ENCODE assay signal across 11 cellular contexts in genomic region chr4:80322716-80323115, GRCh38. TPM values are rescaled to one million over a fixed set of nuclear protein-coding genes. Genes with fewer than 3 reads are reported as not detected.
A peak's percentile ranks its signal among the peaks of the same experiment; 100 is the strongest.
DNase-seq lines count a peak whose midpoint lies in the region; ATAC-seq, FAIRE-seq and TF ChIP-seq lines count a peak whose summit lies in the region.
"Had no signal": no experiment of that assay in that cellular context is flagged by ENCODE, and none has a peak within 500 bp of the region (broad histone marks: within the 10 kb centered on the region; RNA-seq: fewer than 3 reads in every experiment).

No MANE protein-coding gene starts in this region.

- peak; percentile 89 for FAIRE-seq in keratinocyte (lab: Jason Lieb, UNC)

- H2AFZ ChIP-seq in Loucy (ENCODE audit: low read length) (no peak overlapping the region), keratinocyte (ENCODE audit: control insufficient read depth, low read length) (no peak overlapping the region)

- H3K4me1 ChIP-seq in Loucy (ENCODE audit: insufficient read depth, low read length, poor library complexity, severe bottlenecking) (no peaks in the 10 kb centered on the region), adipocyte (ENCODE audit: control insufficient read depth, insufficient read depth, low read length) (no peaks in the 10 kb centered on the region), keratinocyte (ENCODE audit: control insufficient read depth, extremely low read depth, insufficient read depth, low read length) (peaks cover 4% of the 10 kb centered on the region)

- H3K36me3 ChIP-seq in Loucy (ENCODE audit: insufficient read depth, low read length) (no peaks in the 10 kb centered on the region), adipocyte (ENCODE audit: control insufficient read depth, insufficient read depth, low read length, severe bottlenecking) (no peaks in the 10 kb centered on the region), keratinocyte (ENCODE audit: control insufficient read depth in 2 of 2, extremely low read depth in 1 of 2, insufficient read depth in 2 of 2, low read length in 2 of 2) (no peaks in the 10 kb centered on the region)

- H3K27ac ChIP-seq in keratinocyte (ENCODE audit: control insufficient read depth, insufficient read depth, low read length): no peak overlapping the region

- dilution Hi-C loops in keratinocyte (cut with MboI; ENCODE audit: extremely low pct_ligation_motif_present, low sequenced_read_pairs): no loop called here

- no peaks in the 10 kb centered on the region for H3K9me2 ChIP-seq in Loucy (replicated peaks; ENCODE audit: low read depth, low read length)

- H4K20me1 ChIP-seq in Loucy (ENCODE audit: insufficient read depth, low read length, poor library complexity, severe bottlenecking) (no peaks in the 10 kb centered on the region), keratinocyte (ENCODE audit: control insufficient read depth, extremely low read depth, insufficient read depth, low read length) (no peaks in the 10 kb centered on the region)

- intact Hi-C loops in left colon (cut with DNase I, micrococcal nuclease): no loop called here

- H3K4me2 ChIP-seq in Loucy (ENCODE audit: low read depth, low read length, poor library complexity, severe bottlenecking): no peak overlapping the region
- H3K4me2 ChIP-seq in keratinocyte (ENCODE audit: control insufficient read depth, extremely low read depth, insufficient read depth, low read depth, low read length): no peak overlapping the region

- TF ChIP-seq CTCF in Loucy (conservative IDR thresholded peaks at IDR 0.05; ENCODE audit: low read length) (peak; percentile 61), keratinocyte (optimal IDR thresholded peaks at IDR 0.05 in 1 of 3, IDR thresholded peaks at IDR 0.05 in 1 of 3, conservative IDR thresholded peaks at IDR 0.05 in 1 of 3; ENCODE audit: extremely low read depth in 1 of 3, insufficient read depth in 2 of 3, low read length in 3 of 3) (peak; percentile 50 to 66 (median 57))

- H3K27me3 ChIP-seq in Loucy (ENCODE audit: insufficient read depth, low read length, poor library complexity, severe bottlenecking) (no peaks in the 10 kb centered on the region), adipocyte (replicated peaks; ENCODE audit: control insufficient read depth, insufficient read depth, low read length) (no peaks in the 10 kb centered on the region), keratinocyte (ENCODE audit: control insufficient read depth, extremely low read depth, insufficient read depth, low read length) (no peaks in the 10 kb centered on the region)

- H3K9me3 ChIP-seq in Loucy (ENCODE audit: insufficient read depth, low read depth, low read length) (no peaks in the 10 kb centered on the region), adipocyte (ENCODE audit: control insufficient read depth, low read length) (no peaks in the 10 kb centered on the region), keratinocyte (ENCODE audit: control insufficient read depth, low read depth, low read length) (no peaks in the 10 kb centered on the region)

- DNase-seq in ELR (ENCODE audit: low read depth) (peak; percentile 70), adipocyte (ENCODE audit: low read depth) (peak; percentile 67), keratinocyte (ENCODE audit: low read depth, low spot score) (no peak), T-helper 9 cell (no peak), left colon (no peak)
- DNase-seq: left cardiac atrium, NCI-H2029 treated with DMSO at 0.1 percent for 48 hours had no signal

- ATAC-seq in GM21526 (IDR thresholded peaks at IDR 0.05; ENCODE audit: low FRiP score, unreplicated experiment): no peak
- ATAC-seq in GM18520 (IDR thresholded peaks at IDR 0.05; ENCODE audit: unreplicated experiment): no peak
- no peak for ATAC-seq in left colon
- ATAC-seq: activated CD4-positive, CD25-positive, alpha-beta regulatory T cell treated with anti-CD3 and anti-CD28 coated beads, Interleukin-2, amount 50 U/mL, for 24 hours had no signal

- H3K79me2 ChIP-seq in Loucy (ENCODE audit: insufficient read depth, low read length) (no peaks in the 10 kb centered on the region), keratinocyte (ENCODE audit: control insufficient read depth, insufficient read depth, low read length) (no peaks in the 10 kb centered on the region)

- no peaks in the 10 kb centered on the region for H3F3A ChIP-seq in Loucy (ENCODE audit: low read depth)

- H3K4me3 ChIP-seq in Loucy (ENCODE audit: low read length, poor library complexity, severe bottlenecking) (no peak overlapping the region), adipocyte (ENCODE audit: low read length) (no peak overlapping the region), keratinocyte (ENCODE audit: control insufficient read depth in 2 of 3, extremely low read depth in 1 of 3, insufficient read depth in 2 of 3, low read depth in 1 of 3, low read length in 3 of 3) (no peak overlapping the region)

- H3K9ac ChIP-seq in Loucy (ENCODE audit: low read depth, low read length, poor library complexity, severe bottlenecking) (no peak overlapping the region), adipocyte (ENCODE audit: low read length) (no peak overlapping the region), keratinocyte (ENCODE audit: control insufficient read depth, extremely low read depth, insufficient read depth, low read length) (no peak overlapping the region)

- no peaks in the 10 kb centered on the region for H3K9me1 ChIP-seq in keratinocyte (ENCODE audit: control insufficient read depth, extremely low read depth, insufficient read depth, low read length)

RNA-seq across cellular contexts. Expression of gene CFAP299, which starts 12.8 kb away (rescaled TPM):
- 0.14 to 0.24 TPM in 2 of 3 replicates, not detected in the other for polyA plus RNA-seq in keratinocyte
- not detected for polyA plus RNA-seq in keratinocyte (2011; ENCODE audit: low read depth)
- 0.30 TPM in 1 of 2 replicates, not detected in the other for polyA plus RNA-seq in keratinocyte (2011; cell fraction: cytosol; rRNA removed)
- polyA plus RNA-seq in keratinocyte (2011; cell fraction: nucleus; rRNA removed): 0.41 and 0.84 TPM in 2 replicates
- not detected in 2 replicates for polyA plus RNA-seq in keratinocyte (2012; ENCODE audit: low replicate concordance)
- polyA minus RNA-seq in keratinocyte: 0.07 to 0.70 TPM in 2 of 3 replicates, not detected in the other
- not detected for polyA minus RNA-seq in keratinocyte (2011; cell fraction: cytosol; rRNA and poly(A)+ RNA removed)
- 1.4 TPM in 1 of 2 replicates, not detected in the other for polyA minus RNA-seq in keratinocyte (2011; cell fraction: nucleus; rRNA and poly(A)+ RNA removed)
- total RNA-seq in left colon: not detected
- total RNA-seq: left cardiac atrium had no signal

RNA-seq across cellular contexts. Expression of gene FGF5, which starts 56.3 kb away (rescaled TPM):
- polyA plus RNA-seq in keratinocyte: 3.9 to 5.4 TPM (median 4.4 TPM) in 3 replicates
- 1.9 TPM for polyA plus RNA-seq in keratinocyte (2011; ENCODE audit: low read depth)
- polyA plus RNA-seq in keratinocyte (2011; cell fraction: cytosol; rRNA removed): 4.4 and 6.0 TPM in 2 replicates
- 4.9 and 5.1 TPM in 2 replicates for polyA plus RNA-seq in keratinocyte (2011; cell fraction: nucleus; rRNA removed)
- 1.0 and 5.1 TPM in 2 replicates for polyA plus RNA-seq in keratinocyte (2012; ENCODE audit: low replicate concordance)
- polyA minus RNA-seq in keratinocyte: 4.7 to 8.3 TPM (median 5.6 TPM) in 3 replicates
- polyA minus RNA-seq in keratinocyte (2011; cell fraction: cytosol; rRNA and poly(A)+ RNA removed): 12.3 TPM
- 7.5 and 12.9 TPM in 2 replicates for polyA minus RNA-seq in keratinocyte (2011; cell fraction: nucleus; rRNA and poly(A)+ RNA removed)
- total RNA-seq in left colon: under 1 TPM in 1 of 2 donors, not detected in 1; 0.28 TPM
- total RNA-seq: left cardiac atrium had no signal

Comparison
In these comparisons a context has a peak if more than half of its experiments do, and no peak if none do; other contexts are left out.
1. DNase-seq: peak in ELR (single experiment) and adipocyte (single experiment); none in keratinocyte (single experiment), T-helper 9 cell (single experiment) and left colon (0 of 2).